Comparison of ENCODE assay signal across 12 cellular contexts in genomic region chr11:67728191-67728590, GRCh38. TPM values are rescaled to one million over a fixed set of nuclear protein-coding genes. Genes with fewer than 3 reads are reported as not detected.
DNase-seq lines count a peak whose midpoint lies in the region; TF ChIP-seq lines count a peak whose summit lies in the region.
"Not testable (repeated sequence)": the region's sequence is repeated elsewhere in the genome, so short reads cannot be mapped to it uniquely, and the experiment has no call there.
"Had no signal": no experiment of that assay in that cellular context is flagged by ENCODE, and none has a peak within 500 bp of the region (broad histone marks: within the 10 kb centered on the region; RNA-seq: fewer than 3 reads in every experiment).

No MANE protein-coding gene starts in this region.

- not testable (repeated sequence) for BruUV-seq in PC-9 (replicated peaks; lab: Mats Ljungman, UMichigan)

- H3K27ac Mint-ChIP-seq in activated naive CD8-positive, alpha-beta T cell treated with anti-CD3 and anti-CD28 coated beads for 36 hours: peak overlapping the region; percentile 7

- not testable (repeated sequence) for H3K27me3 ChIP-seq in PC-9 (ENCODE audit: insufficient read depth, low read depth); hepatocyte; trophoblast cell (ENCODE audit: insufficient read depth, low read length)

- not testable (repeated sequence) for H4K12ac ChIP-seq in trophoblast cell (ENCODE audit: low read depth, low read length)

- not testable (repeated sequence) for H3K4ac ChIP-seq in trophoblast cell (ENCODE audit: low read depth, low read length)

- not testable (repeated sequence) for H3K79me1 ChIP-seq in trophoblast cell (ENCODE audit: low read length)

- H3K9me3 ChIP-seq in PC-9 (ENCODE audit: insufficient read depth, low read depth); hepatocyte (ENCODE audit: low read depth); trophoblast cell (ENCODE audit: insufficient read depth, low read depth, low read length): not testable (repeated sequence)

- TF ChIP-seq CTCF in PC-9 (conservative IDR thresholded peaks at IDR 0.05); hepatocyte (IDR thresholded peaks at IDR 0.05; ENCODE audit: poor library complexity): not testable (repeated sequence)

- 34% methylated on average over 3 of the region's 3 CpGs for WGBS in hepatocyte (ENCODE audit: low lambda C conversion rate, missing lambda C conversion rate)
- no CpG with 5 or more reads among the region's 3 CpGs for WGBS in trophoblast cell (ENCODE audit: extremely low coverage, insufficient coverage, insufficient read length)

- peaks cover 29% of the 10 kb centered on the region for H3K4me1 ChIP-seq in PC-9 (replicated peaks; ENCODE audit: insufficient read depth)
- peaks cover 20% of the 10 kb centered on the region for H3K4me1 ChIP-seq in hepatocyte (ENCODE audit: insufficient read depth)
- peaks cover 14 to 16% of the 10 kb centered on the region in 2 experiments for H3K4me1 ChIP-seq in trophoblast cell (ENCODE audit: control insufficient read depth in 1 of 2, insufficient read depth in 2 of 2, low read length in 2 of 2)

- peak; percentile 28 for DNase-seq in EH (ENCODE audit: low read depth)
- peak; percentile 35 for DNase-seq in HT-29 (ENCODE audit: low spot score)
- DNase-seq in PC-9: peak in 1 of 2 experiments; percentile 57
- DNase-seq in activated naive CD8-positive, alpha-beta T cell treated with anti-CD3 and anti-CD28 coated beads for 36 hours: not testable (repeated sequence)
- DNase-seq in hepatocyte (ENCODE audit: low spot score): peak; percentile 72
- DNase-seq in mesenteric fat pad (ENCODE audit: low spot score): peak; percentile 26
- peak; percentile 64 to 71 for DNase-seq in trophoblast cell

- peak overlapping the region; percentile 75 for H3K14ac ChIP-seq in trophoblast cell (ENCODE audit: low read length)

- peak overlapping the region; percentile 63 for H2BK12ac ChIP-seq in trophoblast cell (ENCODE audit: low read length)

- H3K79me2 ChIP-seq in PC-9 (ENCODE audit: low read depth); hepatocyte; trophoblast cell (ENCODE audit: control insufficient read depth, insufficient read depth, low read length, poor library complexity): not testable (repeated sequence)

- not testable (repeated sequence) for H4K20me1 ChIP-seq in PC-9 (ENCODE audit: insufficient read depth); hepatocyte (ENCODE audit: insufficient read depth, poor library complexity, severe bottlenecking)

- not testable (repeated sequence) for H3K18ac ChIP-seq in trophoblast cell (ENCODE audit: low read length)

- POLR2A ChIA-PET in PC-9 (lab: Charles Lee; ENCODE audit: unreplicated experiment): interaction anchor here (0.7 kb wide), 1 partner anchor 77 kb away, joined by 4 read pairs; no protein-coding TSS in a partner anchor

- H3K36me3 Mint-ChIP-seq in activated naive CD8-positive, alpha-beta T cell treated with anti-CD3 and anti-CD28 coated beads for 36 hours: not testable (repeated sequence)

- not testable (repeated sequence) for H3K9me3 Mint-ChIP-seq in activated naive CD8-positive, alpha-beta T cell treated with anti-CD3 and anti-CD28 coated beads for 36 hours

- CTCF ChIA-PET in PC-9 (lab: Charles Lee): interaction anchor here (0.7 kb wide), 1 partner anchor 9 kb away, joined by 3 read pairs; no protein-coding TSS in a partner anchor

- H3K4me2 ChIP-seq in PC-9: peak overlapping the region; percentile 13; the same call in 1 of the 2 replicates
- H3K4me2 ChIP-seq in hepatocyte; trophoblast cell (ENCODE audit: low read length): not testable (repeated sequence)

- peak overlapping the region; percentile 76 for H4K91ac ChIP-seq in trophoblast cell (ENCODE audit: low read depth, low read length)

- not testable (repeated sequence) for H3K9me2 ChIP-seq in PC-9 (ENCODE audit: insufficient read depth); hepatocyte (replicated peaks; ENCODE audit: insufficient read depth)

- not testable (repeated sequence) for H3K4me3 Mint-ChIP-seq in activated naive CD8-positive, alpha-beta T cell treated with anti-CD3 and anti-CD28 coated beads for 36 hours

- H3K36me3 ChIP-seq in PC-9 (ENCODE audit: low read depth); hepatocyte (replicated peaks; ENCODE audit: insufficient read depth, low read depth); trophoblast cell (ENCODE audit: control insufficient read depth in 1 of 2, insufficient read depth in 2 of 2, low read length in 2 of 2): not testable (repeated sequence)

- not testable (repeated sequence) for H4K8ac ChIP-seq in trophoblast cell (ENCODE audit: low read depth, low read length)

- peak overlapping the region; percentile 58 for H2BK120ac ChIP-seq in trophoblast cell (ENCODE audit: insufficient read depth, low read length, poor library complexity)

- intact Hi-C loops in PC-9 (cut with micrococcal nuclease; ENCODE audit: unreplicated experiment): loop anchor here (5.0 kb wide), 1 partner anchor 59 kb away; no protein-coding TSS in a partner anchor

- not testable (repeated sequence) for H3K27me3 Mint-ChIP-seq in activated naive CD8-positive, alpha-beta T cell treated with anti-CD3 and anti-CD28 coated beads for 36 hours

- peaks cover 23% of the 10 kb centered on the region for H3K4me1 Mint-ChIP-seq in activated naive CD8-positive, alpha-beta T cell treated with anti-CD3 and anti-CD28 coated beads for 36 hours

- peak overlapping the region; percentile 78 for H2BK5ac ChIP-seq in trophoblast cell (ENCODE audit: low read depth, low read length, poor library complexity)

- H3K4me3 ChIP-seq in PC-9; hepatocyte; trophoblast cell (ENCODE audit: low read depth, low read length): not testable (repeated sequence)

- peaks cover 11% of the 10 kb centered on the region; the same call in 1 of the 2 replicates for H3F3A ChIP-seq in PC-9 (ENCODE audit: insufficient read depth, low read depth)

- not testable (repeated sequence) for H2AK5ac ChIP-seq in trophoblast cell (ENCODE audit: low read length)

- H2AFZ ChIP-seq in PC-9; hepatocyte; trophoblast cell (ENCODE audit: insufficient read depth, low read length, poor library complexity): not testable (repeated sequence)

- not testable (repeated sequence) for H3K9ac ChIP-seq in trophoblast cell (ENCODE audit: low read length)

- not testable (repeated sequence) for H3K23ac ChIP-seq in trophoblast cell (ENCODE audit: low read length)

- H3K27ac ChIP-seq in PC-9; trophoblast cell (ENCODE audit: low read depth, low read length): not testable (repeated sequence)
- H3K27ac ChIP-seq in hepatocyte: peak overlapping the region; percentile 94

RNA-seq across cellular contexts. Expression of gene ALDH3B2, which starts 53.8 kb away (rescaled TPM):
- total RNA-seq in HT-29 (2014; rRNA removed; shearing (Covaris generic)): 1.1 TPM in 1 of 2 replicates, not detected in the other
- total RNA-seq in PC-9 (2021) (4.8 and 9.8 TPM in 2 replicates), hepatocyte (0.80 and 2.5 TPM in 2 replicates), mesenteric fat pad (not detected)
- not detected for total RNA-seq in activated naive CD8-positive, alpha-beta T cell treated with anti-CD3 and anti-CD28 coated beads for 36 hours
- 0.61 and 1.6 TPM in 2 replicates for polyA plus RNA-seq in hepatocyte
- polyA plus RNA-seq in trophoblast cell (2013): 5.8 and 6.9 TPM in 2 replicates
- total RNA-seq: B cell, G401, H7, IMR-90 had no signal
- polyA plus RNA-seq: CD14-positive monocyte, IMR-90 had no signal
